Comparison of ENCODE assay signal across 9 cellular contexts in the genomic region with DNA sequence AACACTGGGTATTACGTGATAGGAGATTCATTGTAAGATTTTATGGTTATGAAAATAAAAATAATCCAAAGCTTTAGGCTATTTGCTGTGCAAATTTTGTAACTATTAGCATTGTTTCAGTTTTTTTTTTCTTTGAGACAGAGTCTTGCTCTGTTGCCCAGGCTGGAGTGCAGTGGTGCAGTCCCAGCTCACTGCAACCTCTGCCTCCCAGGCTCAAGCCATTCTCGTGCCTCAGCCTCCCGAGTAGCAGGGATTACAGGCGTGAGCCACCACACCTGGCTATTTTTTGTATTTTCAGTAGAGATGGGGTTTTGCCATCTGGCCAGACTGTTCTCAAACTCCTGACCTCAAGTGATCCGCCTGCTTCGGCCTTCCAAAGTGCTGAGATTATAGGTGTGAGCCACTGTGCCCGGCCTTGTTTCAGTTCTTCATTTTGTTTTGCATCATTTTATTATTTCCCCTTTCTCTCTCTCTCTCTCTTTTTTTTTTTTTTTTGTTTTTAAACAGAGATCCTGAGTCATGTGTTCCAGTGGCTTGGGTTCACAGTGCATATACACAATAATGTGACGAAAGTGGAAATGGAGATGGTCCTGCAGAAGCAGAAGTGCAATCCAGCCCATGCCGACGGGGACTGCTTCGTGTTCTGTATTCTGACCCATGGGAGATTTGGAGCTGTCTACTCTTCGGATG. TPM values are rescaled to one million over a fixed set of nuclear protein-coding genes. Genes with fewer than 3 reads are reported as not detected.
DNase-seq lines count a peak whose midpoint lies in the region; ATAC-seq, FAIRE-seq and TF ChIP-seq lines count a peak whose summit lies in the region.
"Had no signal": no experiment of that assay in that cellular context is flagged by ENCODE, and none has a peak within 500 bp of the region (broad histone marks: within the 10 kb centered on the region; RNA-seq: fewer than 3 reads in every experiment).

No MANE protein-coding gene starts in this region.

- peaks cover 0 to 17% (median 0%) of the 10 kb centered on the region in 9 donors for H3K4me1 ChIP-seq in heart right ventricle

- ATAC-seq in GM21717 (IDR thresholded peaks at IDR 0.05; ENCODE audit: unreplicated experiment) (peak; percentile 78), HG03558 (IDR thresholded peaks at IDR 0.05; ENCODE audit: extremely low read depth, unreplicated experiment) (peak; percentile 59), heart right ventricle (peak in 7 of 8 donors; percentile 28 to 73 (median 58))

- DNase-seq in GM18507 (ENCODE audit: extremely low spot score, insufficient read length, low read depth) (no peak), heart right ventricle (peak; percentile 15 to 20), HPDE6-E6E7 (ENCODE audit: extremely low spot score) (no peak), HT-29 (ENCODE audit: low spot score) (no peak), NCI-H2029 treated with DMSO at 0.1 percent for 48 hours (lab: John Stamatoyannopoulos, UW) (no peak)
- DNase-seq in stimulated activated naive CD4-positive, alpha-beta T cell treated with Interleukin-2 at 50 U/mL for 16 hours (lab: John Stamatoyannopoulos, UW) = no peak

- WGBS in heart right ventricle, 2 donors = 92 to 96% methylated on average over 12 of the region's 12 CpGs

- no peak for TF ChIP-seq CTCF in heart right ventricle (IDR thresholded peaks at IDR 0.05)

- no peaks in the 10 kb centered on the region for H3K27me3 ChIP-seq in heart right ventricle

- intact Hi-C loops in heart right ventricle (cut with DNase I) = no loop called here

- H3K36me3 ChIP-seq in heart right ventricle = peaks cover 0 to 66% (median 0%) of the 10 kb centered on the region in 9 donors

- H3K4me3 ChIP-seq in heart right ventricle = no peak overlapping the region

- peak; percentile 85 for FAIRE-seq in GM18507 (lab: Jason Lieb, UNC)

- peak overlapping the region in 3 of 10 donors; percentile 3 to 61 (median 34) for H3K27ac ChIP-seq in heart right ventricle
- H3K27ac ChIP-seq: KMS-11 had no signal

- H3K9me3 ChIP-seq in heart right ventricle = no peaks in the 10 kb centered on the region

RNA-seq across cellular contexts. Expression of a gene that starts 25.8 kb away (rescaled TPM):
- total RNA-seq in heart right ventricle = 10 to 100 TPM in 1 of 10 donors, 1 to 10 TPM in 9; 4.6 to 13.2 (median 5.6) TPM
- 1 to 10 TPM; 2.0 to 5.9 TPM for polyA plus RNA-seq in heart right ventricle
- 2.5 and 6.3 TPM in 2 replicates for total RNA-seq in HT-29 (2014; rRNA removed; shearing (Covaris generic))

RNA-seq across cellular contexts. Expression of a gene that starts 51.6 kb away (rescaled TPM):
- total RNA-seq in heart right ventricle = 10 to 100 TPM in 1 of 10 donors, 1 to 10 TPM in 9; 2.4 to 10.1 (median 3.6) TPM
- 1 to 10 TPM; 2.0 to 3.4 TPM for polyA plus RNA-seq in heart right ventricle
- 19.4 and 20.1 TPM in 2 replicates for total RNA-seq in HT-29 (2014; rRNA removed; shearing (Covaris generic))

Comparison
In these comparisons a context has a peak if more than half of its experiments do, and no peak if none do; other contexts are left out.
1. DNase-seq: peak in heart right ventricle (2 of 2); none in GM18507 (single experiment), HPDE6-E6E7 (single experiment), stimulated activated naive CD4-positive, alpha-beta T cell treated with Interleukin-2 at 50 U/mL for 16 hours (single experiment), HT-29 (single experiment) and NCI-H2029 treated with DMSO at 0.1 percent for 48 hours (single experiment).
2. Peak in every context shown above with its lines, with median percentiles within 50 percentile points of each other: ATAC-seq.